In genomic region chr21:16587671-16588379, GRCh38 we compare ENCODE assay signal across 11 cellular contexts.
DNase-seq lines count a peak whose midpoint lies in the region; ATAC-seq and TF ChIP-seq lines count a peak whose summit lies in the region.
"Had no signal": no experiment of that assay in that cellular context is flagged by ENCODE, and none has a peak within 500 bp of the region (broad histone marks: within the 10 kb centered on the region; RNA-seq: fewer than 3 reads in every experiment).

No MANE protein-coding gene starts in this region.

- H3K27ac ChIP-seq in RWPE1 (peak overlapping the region; percentile 91), foreskin keratinocyte (peak overlapping the region; percentile 56), parathyroid adenoma (no peak overlapping the region), SJCRH30 (no peak overlapping the region)

- H3K4me3 ChIP-seq in parathyroid adenoma (ENCODE audit: low read depth, low read length) (peak overlapping the region; percentile 17), SJCRH30 (no peak overlapping the region)
- H3K4me3 ChIP-seq: GM12878 had no signal

- H3K27ac Mint-ChIP-seq in activated CD8-positive, alpha-beta T cell treated with anti-CD3 and anti-CD28 coated beads, Interleukin-2, amount 10 ng/mL, durations not matched to agents 7 days and 5 days: no peak overlapping the region
- H3K27ac Mint-ChIP-seq: activated naive CD4-positive, alpha-beta T cell treated with anti-CD3 and anti-CD28 coated beads, Interleukin-2, amount 50 U/mL, for 24 hours had no signal

- H3K27me3 ChIP-seq in foreskin keratinocyte: no peaks in the 10 kb centered on the region
- H3K27me3 ChIP-seq in parathyroid adenoma (ENCODE audit: control insufficient read depth, insufficient read depth, low read length): no peaks in the 10 kb centered on the region
- no peaks in the 10 kb centered on the region for H3K27me3 ChIP-seq in SJCRH30

- no peak overlapping the region for H3K9ac ChIP-seq in parathyroid adenoma

- H3K4me3 Mint-ChIP-seq in activated CD8-positive, alpha-beta T cell treated with anti-CD3 and anti-CD28 coated beads, Interleukin-2, amount 10 ng/mL, durations not matched to agents 7 days and 5 days: no peak overlapping the region
- H3K4me3 Mint-ChIP-seq: activated naive CD4-positive, alpha-beta T cell treated with anti-CD3 and anti-CD28 coated beads, Interleukin-2, amount 50 U/mL, for 24 hours had no signal

- ATAC-seq in foreskin keratinocyte (peak; percentile 56), HG02938 (IDR thresholded peaks at IDR 0.05; ENCODE audit: unreplicated experiment) (no peak)
- ATAC-seq in activated CD8-positive, alpha-beta T cell treated with anti-CD3 and anti-CD28 coated beads, Interleukin-2, amount 10 ng/mL, durations not matched to agents 7 days and 5 days: no peak
- ATAC-seq: GM12878 had no signal

- TF ChIP-seq CTCF in RWPE1 (conservative IDR thresholded peaks at IDR 0.05; ENCODE audit: low read depth) (no peak), foreskin keratinocyte (conservative IDR thresholded peaks at IDR 0.05) (no peak), parathyroid adenoma (IDR thresholded peaks at IDR 0.05) (no peak)

- no peaks in the 10 kb centered on the region for H3K27me3 Mint-ChIP-seq in activated CD8-positive, alpha-beta T cell treated with anti-CD3 and anti-CD28 coated beads, Interleukin-2, amount 10 ng/mL, durations not matched to agents 7 days and 5 days (ENCODE audit: low read depth)
- H3K27me3 Mint-ChIP-seq: activated naive CD4-positive, alpha-beta T cell treated with anti-CD3 and anti-CD28 coated beads, Interleukin-2, amount 50 U/mL, for 24 hours had no signal

- CTCF ChIA-PET in RWPE1 (lab: Yijun Ruan, JAX): no interaction called here
- CTCF ChIA-PET in activated CD8-positive, alpha-beta T cell treated with anti-CD3 and anti-CD28 coated beads, Interleukin-2, amount 10 ng/mL, durations not matched to agents 7 days and 5 days (lab: Charles Lee): no interaction called here

- TF ChIP-seq POLR2A in erythroblast (IDR thresholded peaks at IDR 0.05; ENCODE audit: low read length): no peak

- DNase-seq in COR-L47 (lab: John Stamatoyannopoulos, UW): peak; percentile 42
- peak; percentile 55 for DNase-seq in RWPE1 (ENCODE audit: low spot score)
- peak; percentile 48 to 74 for DNase-seq in foreskin keratinocyte
- no peak for DNase-seq in SJCRH30
- DNase-seq in activated CD8-positive, alpha-beta T cell treated with anti-CD3 and anti-CD28 coated beads, Interleukin-2, amount 10 ng/mL, durations not matched to agents 7 days and 5 days: no peak
- DNase-seq in erythroblast (lab: John Stamatoyannopoulos, UW): no peak
- DNase-seq: NCI-H1694 had no signal

- H3K36me3 ChIP-seq in parathyroid adenoma (ENCODE audit: control insufficient read depth, insufficient read depth, low read length): no peaks in the 10 kb centered on the region
- no peaks in the 10 kb centered on the region for H3K36me3 ChIP-seq in SJCRH30

- H3K9me3 ChIP-seq in parathyroid adenoma (ENCODE audit: control insufficient read depth, low read length): no peaks in the 10 kb centered on the region
- H3K9me3 ChIP-seq in SJCRH30 (replicated peaks): no peaks in the 10 kb centered on the region

- H3K4me1 ChIP-seq in foreskin keratinocyte: peaks cover 10% of the 10 kb centered on the region
- H3K4me1 ChIP-seq in parathyroid adenoma: no peaks in the 10 kb centered on the region
- H3K4me1 ChIP-seq in SJCRH30: no peaks in the 10 kb centered on the region

- no peaks in the 10 kb centered on the region for H3K4me1 Mint-ChIP-seq in activated CD8-positive, alpha-beta T cell treated with anti-CD3 and anti-CD28 coated beads, Interleukin-2, amount 10 ng/mL, durations not matched to agents 7 days and 5 days (ENCODE audit: low read depth)
- H3K4me1 Mint-ChIP-seq: activated naive CD4-positive, alpha-beta T cell treated with anti-CD3 and anti-CD28 coated beads, Interleukin-2, amount 50 U/mL, for 24 hours had no signal

- H3K79me2 ChIP-seq in parathyroid adenoma: no peaks in the 10 kb centered on the region

- H3K4me2 ChIP-seq in parathyroid adenoma (ENCODE audit: low read length): peak overlapping the region; percentile 65

- H3K9me3 Mint-ChIP-seq in activated CD8-positive, alpha-beta T cell treated with anti-CD3 and anti-CD28 coated beads, Interleukin-2, amount 10 ng/mL, durations not matched to agents 7 days and 5 days (ENCODE audit: insufficient read depth): no peaks in the 10 kb centered on the region
- H3K9me3 Mint-ChIP-seq: activated naive CD4-positive, alpha-beta T cell treated with anti-CD3 and anti-CD28 coated beads, Interleukin-2, amount 50 U/mL, for 24 hours had no signal

- H2AFZ ChIP-seq in parathyroid adenoma: no peak overlapping the region

- POLR2A ChIA-PET in RWPE1 (lab: Yijun Ruan, JAX; ENCODE audit: low non-redundant PET): no interaction called here
- POLR2A ChIA-PET in activated CD8-positive, alpha-beta T cell treated with anti-CD3 and anti-CD28 coated beads, Interleukin-2, amount 10 ng/mL, durations not matched to agents 7 days and 5 days (lab: Charles Lee): no interaction called here

- H3K36me3 Mint-ChIP-seq in activated CD8-positive, alpha-beta T cell treated with anti-CD3 and anti-CD28 coated beads, Interleukin-2, amount 10 ng/mL, durations not matched to agents 7 days and 5 days (ENCODE audit: low read depth): no peaks in the 10 kb centered on the region
- H3K36me3 Mint-ChIP-seq: activated naive CD4-positive, alpha-beta T cell treated with anti-CD3 and anti-CD28 coated beads, Interleukin-2, amount 50 U/mL, for 24 hours had no signal

Comparison
In these comparisons a context has a peak if more than half of its experiments do, and no peak if none do; other contexts are left out.
1. DNase-seq: peak in COR-L47 (single experiment), RWPE1 (single experiment) and foreskin keratinocyte (2 of 2); none in SJCRH30 (0 of 2), activated CD8-positive, alpha-beta T cell treated with anti-CD3 and anti-CD28 coated beads, Interleukin-2, amount 10 ng/mL, durations not matched to agents 7 days and 5 days (single experiment) and erythroblast (0 of 2).
2. H3K27ac ChIP-seq: peak in RWPE1 (single experiment) and foreskin keratinocyte (single experiment); none in parathyroid adenoma (single experiment) and SJCRH30 (single experiment).